Comparison of ENCODE assay signal across 17 cellular contexts in genomic region chr1:26254404-26254803, GRCh38. TPM values are rescaled to one million over a fixed set of nuclear protein-coding genes. Genes with fewer than 3 reads are reported as not detected.
DNase-seq lines count a peak whose midpoint lies in the region; ATAC-seq and TF ChIP-seq lines count a peak whose summit lies in the region.
"Had no signal": no experiment of that assay in that cellular context is flagged by ENCODE, and none has a peak within 500 bp of the region (broad histone marks: within the 10 kb centered on the region; RNA-seq: fewer than 3 reads in every experiment).

No MANE protein-coding gene starts in this region.

- H3K9ac ChIP-seq in MM.1S (ENCODE audit: low read length): no peak overlapping the region

- H3K36me3 Mint-ChIP-seq in nephron progenitor cell (ENCODE audit: low read depth): peaks cover 72% of the 10 kb centered on the region

- H3K4me3 ChIP-seq in HEK293 (ENCODE audit: low read depth, low read length) (no peak overlapping the region), MM.1S (ENCODE audit: low read length) (peak overlapping the region; percentile 15; the same call in 1 of the 2 replicates), heart right ventricle (peak overlapping the region in 8 of 10 donors; percentile 34 to 51 (median 47))
- H3K4me3 ChIP-seq: GM12878, HAP-1 had no signal

- ATAC-seq in heart right ventricle (peak; percentile 57 to 87 (median 74)), GM19035 (IDR thresholded peaks at IDR 0.05; ENCODE audit: unreplicated experiment) (no peak), HG03439 (IDR thresholded peaks at IDR 0.05; ENCODE audit: unreplicated experiment) (no peak)
- ATAC-seq: GM12878, Panc1 had no signal

- WGBS in heart right ventricle, 2 donors: 50 to 62% methylated on average over 3 of the region's 3 CpGs

- H3K27ac ChIP-seq in HEK293 (ENCODE audit: extremely low read depth, low read depth, low read length): no peak overlapping the region
- no peak overlapping the region for H3K27ac ChIP-seq in MM.1S (ENCODE audit: low read length)
- H3K27ac ChIP-seq in heart right ventricle: peak overlapping the region in 9 of 10 donors; percentile 39 to 92 (median 83)

- H3K79me2 ChIP-seq in MM.1S (ENCODE audit: low read length): peaks cover 59% of the 10 kb centered on the region

- peaks cover 4% of the 10 kb centered on the region for H3K27me3 Mint-ChIP-seq in nephron progenitor cell (ENCODE audit: low read depth, poor library complexity)

- no peak overlapping the region for H2AFZ ChIP-seq in MM.1S (ENCODE audit: low read length)

- peaks cover 8% of the 10 kb centered on the region for H3K4me1 Mint-ChIP-seq in nephron progenitor cell

- H3K27ac Mint-ChIP-seq in nephron progenitor cell: peak overlapping the region; percentile 83

- no peaks in the 10 kb centered on the region for H3K9me2 ChIP-seq in MM.1S (replicated peaks; ENCODE audit: insufficient read depth, low read length)

- CTCF ChIA-PET in HEK293 (lab: Yijun Ruan, JAX): interaction anchor here (0.7 kb wide), 1 partner anchor 64 kb away, joined by 3 read pairs; the partner anchor contains the start of gene CATSPER4

- H3K9me3 Mint-ChIP-seq in nephron progenitor cell: peaks cover 7% of the 10 kb centered on the region

- peaks cover 22% of the 10 kb centered on the region for H3F3A ChIP-seq in MM.1S (ENCODE audit: insufficient read depth, low read length)

- DNase-seq in MM.1S (no peak), heart right ventricle (no peak), nephron progenitor cell (no peak)
- no peak for DNase-seq in effector CD8-positive, alpha-beta T cell (lab: John Stamatoyannopoulos, UW)
- DNase-seq: C1 segment of cervical spinal cord, DND-41, GDM1, NCI-H1417, NCI-H2029 treated with DMSO at 0.1 percent for 48 hours, NCI-H510A, NCI-H82 had no signal

- no peaks in the 10 kb centered on the region for H3K4me1 ChIP-seq in HEK293 (ENCODE audit: control insufficient read depth, insufficient read depth, low read length)
- peaks cover 31% of the 10 kb centered on the region for H3K4me1 ChIP-seq in MM.1S (ENCODE audit: low read length)
- H3K4me1 ChIP-seq in heart right ventricle: peaks cover 0 to 21% (median 6%) of the 10 kb centered on the region in 9 donors
- H3K4me1 ChIP-seq: HAP-1 had no signal

- H3K4me3 Mint-ChIP-seq in nephron progenitor cell: no peak overlapping the region

- H3K36me3 ChIP-seq in HEK293 (ENCODE audit: control insufficient read depth in 2 of 2, insufficient read depth in 1 of 2, low read length in 2 of 2) (peaks cover 24 to 73% of the 10 kb centered on the region in 2 experiments), MM.1S (replicated peaks; ENCODE audit: insufficient read depth, low read length) (peaks cover 24% of the 10 kb centered on the region), heart right ventricle (peaks cover 0 to 54% (median 5%) of the 10 kb centered on the region in 9 donors)

- POLR2A ChIA-PET in HEK293 (lab: Yijun Ruan, JAX): interaction anchor here (1.6 kb wide), 1 partner anchor 21 kb away, joined by 4 read pairs; no protein-coding TSS in a partner anchor

- H3K4me2 ChIP-seq in MM.1S (ENCODE audit: low read depth, low read length): peak overlapping the region; percentile 62

- TF ChIP-seq CTCF in HEK293 (tag by site-specific recombination; IDR thresholded peaks at IDR 0.05) (no peak), MM.1S (IDR thresholded peaks at IDR 0.05; ENCODE audit: low read length) (no peak), heart right ventricle (IDR thresholded peaks at IDR 0.05) (no peak), nephron progenitor cell (IDR thresholded peaks at IDR 0.05) (no peak)

- no peaks in the 10 kb centered on the region for H3K27me3 ChIP-seq in MM.1S (replicated peaks; ENCODE audit: insufficient read depth, low read length)
- H3K27me3 ChIP-seq in heart right ventricle: no peaks in the 10 kb centered on the region

- intact Hi-C loops in heart right ventricle (cut with DNase I): no loop called here

- H4K20me1 ChIP-seq in MM.1S (ENCODE audit: insufficient read depth, low read length): no peaks in the 10 kb centered on the region

- no peaks in the 10 kb centered on the region for H3K9me3 ChIP-seq in HEK293 (ENCODE audit: control insufficient read depth, insufficient read depth, low read depth, low read length)
- H3K9me3 ChIP-seq in MM.1S (replicated peaks; ENCODE audit: insufficient read depth, low read length): no peaks in the 10 kb centered on the region
- no peaks in the 10 kb centered on the region for H3K9me3 ChIP-seq in heart right ventricle

TF ChIP-seq in HEK293, 187 proteins besides CTCF, POLR2A, EP300 and RAD21:
- TF ChIP-seq ZNF184 (tag by site-specific recombination; IDR thresholded peaks at IDR 0.05): no peak
- TF ChIP-seq PRDM1 (tag by site-specific recombination; IDR thresholded peaks at IDR 0.05): peak; percentile 46
- TF ChIP-seq ZNF335 (tag by site-specific recombination; conservative IDR thresholded peaks at IDR 0.05): no peak

RNA-seq across cellular contexts. Expression of gene CEP85, which starts 20.4 kb away (rescaled TPM):
- total RNA-seq in heart right ventricle: 10 to 100 TPM; 29.9 to 74.5 (median 53.8) TPM
- 10 to 100 TPM in 1 of 2 donors, 1 to 10 TPM in 1; 7.0 to 30.9 TPM for polyA plus RNA-seq in heart right ventricle

RNA-seq across cellular contexts. Expression of gene SH3BGRL3, which starts 25.5 kb away (rescaled TPM):
- 100 to 1,000 TPM in 1 of 10 donors, 10 to 100 TPM in 9; 18.4 to 116 (median 25.2) TPM for total RNA-seq in heart right ventricle
- 100 to 1,000 TPM in 1 of 2 donors, 10 to 100 TPM in 1; 96.3 to 153 TPM for polyA plus RNA-seq in heart right ventricle

RNA-seq across cellular contexts. Expression of gene UBXN11, which starts 52.0 kb away (rescaled TPM):
- total RNA-seq in heart right ventricle: 10 to 100 TPM in 2 of 10 donors, 1 to 10 TPM in 8; 5.4 to 14.1 (median 7.1) TPM
- polyA plus RNA-seq in heart right ventricle: 10 to 100 TPM; 12.3 to 20.2 TPM

Comparison
In these comparisons a context has a peak if more than half of its experiments do, and no peak if none do; other contexts are left out.
1. H3K27ac ChIP-seq: peak in heart right ventricle (9 of 10); none in HEK293 (single experiment) and MM.1S (single experiment).
2. ATAC-seq: peak in heart right ventricle (8 of 8); none in GM19035 (single experiment) and HG03439 (single experiment).